1 cellular context compared by ENCODE assay signal in genomic region chr15:41283653-41284424, GRCh38.
TF ChIP-seq lines count a peak whose summit lies in the region.

No MANE protein-coding gene starts in this region.

TF ChIP-seq in WTC11, 78 proteins besides CTCF, POLR2A, EP300 and RAD21 (continued from another document and continues in another):
- TF ChIP-seq ZNF425 (CRISPR knock-in tag; conservative IDR thresholded peaks at IDR 0.05) (no peak), MAX (CRISPR knock-in tag; IDR thresholded peaks at IDR 0.05) (peak; percentile 65), GABPB1 (CRISPR knock-in tag; IDR thresholded peaks at IDR 0.05) (peak; percentile 39; the same call in 1 of the 2 replicates), SMAD4 (CRISPR knock-in tag; IDR thresholded peaks at IDR 0.05) (no peak), ERG (CRISPR knock-in tag; IDR thresholded peaks at IDR 0.05) (no peak), JAZF1 (CRISPR knock-in tag; IDR thresholded peaks at IDR 0.05) (no peak), MXD4 (CRISPR knock-in tag; IDR thresholded peaks at IDR 0.05; ENCODE audit: borderline replicate concordance) (no peak), SP1 (CRISPR knock-in tag; conservative IDR thresholded peaks at IDR 0.05) (peak; percentile 83), ZNF219 (CRISPR knock-in tag; IDR thresholded peaks at IDR 0.05; ENCODE audit: borderline replicate concordance) (no peak), ATF3 (CRISPR knock-in tag; conservative IDR thresholded peaks at IDR 0.05) (no peak), ZNF317 (CRISPR knock-in tag; IDR thresholded peaks at IDR 0.05; ENCODE audit: borderline replicate concordance, low read depth) (0 out of 2 replicates have a peak, but pooled peaks have one; percentile 28), USF1 (CRISPR knock-in tag; IDR thresholded peaks at IDR 0.05) (peak; percentile 57; the same call in 1 of the 2 replicates), HMGA2 (CRISPR knock-in tag; IDR thresholded peaks at IDR 0.05) (no peak), ZNF423 (CRISPR knock-in tag; IDR thresholded peaks at IDR 0.05) (no peak), CDX4 (CRISPR knock-in tag; IDR thresholded peaks at IDR 0.05; ENCODE audit: borderline replicate concordance) (no peak), ZNF512 (CRISPR knock-in tag; IDR thresholded peaks at IDR 0.05; ENCODE audit: borderline replicate concordance) (peak; percentile 54; the same call in 1 of the 2 replicates), ZNF416 (CRISPR knock-in tag; IDR thresholded peaks at IDR 0.05) (no peak), NR3C1 (CRISPR knock-in tag; conservative IDR thresholded peaks at IDR 0.05; ENCODE audit: low read depth) (no peak), GTF2I (CRISPR knock-in tag; conservative IDR thresholded peaks at IDR 0.05) (no peak), ZNF396 (CRISPR knock-in tag; IDR thresholded peaks at IDR 0.05; ENCODE audit: borderline replicate concordance) (no peak), ATF2 (CRISPR knock-in tag; IDR thresholded peaks at IDR 0.05; ENCODE audit: borderline replicate concordance, low read depth) (no peak), SMAD3 (CRISPR knock-in tag; IDR thresholded peaks at IDR 0.05; ENCODE audit: borderline replicate concordance) (no peak), KAT7 (CRISPR knock-in tag; IDR thresholded peaks at IDR 0.05; ENCODE audit: borderline replicate concordance) (no peak), TCF7 (CRISPR knock-in tag; IDR thresholded peaks at IDR 0.05; ENCODE audit: low read depth) (no peak), E2F5 (CRISPR knock-in tag; IDR thresholded peaks at IDR 0.05) (peak; percentile 81; the same call in 1 of the 2 replicates), MYBL2 (CRISPR knock-in tag; IDR thresholded peaks at IDR 0.05) (0 out of 2 replicates have a peak, but pooled peaks have one; percentile 61), CREB1 (CRISPR knock-in tag; IDR thresholded peaks at IDR 0.05) (no peak), FOXK1 (CRISPR knock-in tag; IDR thresholded peaks at IDR 0.05) (no peak), JUN (CRISPR knock-in tag; IDR thresholded peaks at IDR 0.05) (peak; percentile 79; the same call in 1 of the 2 replicates), ZNF532 (CRISPR knock-in tag; IDR thresholded peaks at IDR 0.05; ENCODE audit: borderline replicate concordance) (no peak), GRHL2 (CRISPR knock-in tag; IDR thresholded peaks at IDR 0.05; ENCODE audit: insufficient replicate concordance, severe bottlenecking) (no peak), TP53 (CRISPR knock-in tag; IDR thresholded peaks at IDR 0.05) (no peak), OVOL2 (CRISPR knock-in tag; IDR thresholded peaks at IDR 0.05; ENCODE audit: borderline replicate concordance) (no peak), NR2C2 (CRISPR knock-in tag; IDR thresholded peaks at IDR 0.05) (no peak), PREB (CRISPR knock-in tag; IDR thresholded peaks at IDR 0.05; ENCODE audit: borderline replicate concordance) (no peak), HMGXB4 (CRISPR knock-in tag; IDR thresholded peaks at IDR 0.05) (peak; percentile 88), AR (CRISPR knock-in tag; IDR thresholded peaks at IDR 0.05) (no peak), ETV6 (CRISPR knock-in tag; IDR thresholded peaks at IDR 0.05) (no peak), NFE2L1 (CRISPR knock-in tag; IDR thresholded peaks at IDR 0.05) (no peak)
